17 cellular contexts compared by ENCODE assay signal in the genomic region with DNA sequence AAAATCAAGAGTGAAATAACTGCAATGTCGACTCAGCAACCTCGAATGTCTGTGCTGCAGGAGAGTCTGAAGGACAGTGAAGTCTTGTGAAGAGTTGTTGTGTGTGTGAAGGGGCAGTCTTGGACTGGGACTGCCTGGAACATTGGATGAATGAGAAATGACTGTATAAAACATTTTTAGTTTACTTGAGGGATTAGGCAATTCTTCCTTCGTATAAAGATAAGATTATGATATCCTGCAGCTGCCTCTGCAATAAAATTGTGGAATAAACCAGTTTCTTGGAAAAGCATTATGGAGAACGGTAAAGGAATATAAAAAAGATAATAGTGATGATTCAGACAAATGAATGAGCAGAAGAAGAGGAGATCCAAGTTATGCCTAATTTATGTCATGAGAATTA. TPM values are rescaled to one million over a fixed set of nuclear protein-coding genes. Genes with fewer than 3 reads are reported as not detected.
DNase-seq lines count a peak whose midpoint lies in the region; ATAC-seq and TF ChIP-seq lines count a peak whose summit lies in the region.
"Had no signal": no experiment of that assay in that cellular context is flagged by ENCODE, and none has a peak within 500 bp of the region (broad histone marks: within the 10 kb centered on the region; RNA-seq: fewer than 3 reads in every experiment).

No MANE protein-coding gene starts in this region.

- TF ChIP-seq POLR2A in adrenal gland (IDR thresholded peaks at IDR 0.05) = no peak
- no peak for TF ChIP-seq POLR2A in heart left ventricle (IDR thresholded peaks at IDR 0.05)

- H3K27me3 Mint-ChIP-seq in osteocyte (ENCODE audit: unreplicated experiment) (no peaks in the 10 kb centered on the region), CD14-positive monocyte (ENCODE audit: low read depth in 3 of 3) (peaks cover 0 to 2% (median 0%) of the 10 kb centered on the region in 3 donors), H9 (ENCODE audit: low read depth) (no peaks in the 10 kb centered on the region)
- H3K27me3 Mint-ChIP-seq in T-helper 2 cell treated with Interferon-gamma antibody and Interleukin-4, amounts not matched to agents 5 μg/mL and 100 μg/mL, for 36 hours (ENCODE audit: low read depth) = no peaks in the 10 kb centered on the region
- H3K27me3 Mint-ChIP-seq: activated CD4-positive, alpha-beta memory T cell treated with anti-CD3 and anti-CD28 coated beads for 36 hours had no signal

- H2BK5ac ChIP-seq in H9 (ENCODE audit: insufficient read length, low read length) = no peak overlapping the region

- ATAC-seq in heart left ventricle = peak; percentile 57 to 81 (median 75)

- no peak overlapping the region for H3K56ac ChIP-seq in H9 (ENCODE audit: insufficient read length, low read depth, low read length)

- no peak overlapping the region for H3K4me3 ChIP-seq in AG09309 (ENCODE audit: control insufficient read depth, low read depth, low read length)
- no peak overlapping the region for H3K4me3 ChIP-seq in adrenal gland
- no peak overlapping the region for H3K4me3 ChIP-seq in heart left ventricle
- H3K4me3 ChIP-seq: ascending aorta, prostate gland, suprapubic skin had no signal

- H3K36me3 ChIP-seq in adrenal gland (replicated peaks in 1 of 2) = no peaks in the 10 kb centered on the region
- peaks cover 0 to 30% (median 0%) of the 10 kb centered on the region in 9 donors for H3K36me3 ChIP-seq in heart left ventricle
- H3K36me3 ChIP-seq: ascending aorta, prostate gland, suprapubic skin had no signal

- no peak overlapping the region for H3T11ph ChIP-seq in H9 (ENCODE audit: low read length)

- H4K8ac ChIP-seq in H9 (replicated peaks; ENCODE audit: insufficient read length, low read depth, low read length) = no peak overlapping the region

- no peak overlapping the region for H3K14ac ChIP-seq in H9 (ENCODE audit: insufficient read depth, low read length)

- H3K4me1 Mint-ChIP-seq in osteocyte (ENCODE audit: unreplicated experiment) = peaks cover 71% of the 10 kb centered on the region
- no peaks in the 10 kb centered on the region for H3K4me1 Mint-ChIP-seq in CD14-positive monocyte
- H3K4me1 Mint-ChIP-seq in H9 = no peaks in the 10 kb centered on the region
- no peaks in the 10 kb centered on the region for H3K4me1 Mint-ChIP-seq in T-helper 2 cell treated with Interferon-gamma antibody and Interleukin-4, amounts not matched to agents 5 μg/mL and 100 μg/mL, for 36 hours (ENCODE audit: low read depth)

- H4K20me1 ChIP-seq in H9 (ENCODE audit: control insufficient read depth, insufficient read depth, insufficient read length) = no peaks in the 10 kb centered on the region

- H3K27ac Mint-ChIP-seq in osteocyte (ENCODE audit: unreplicated experiment) = peak overlapping the region; percentile 95
- H3K27ac Mint-ChIP-seq in CD14-positive monocyte = no peak overlapping the region
- H3K27ac Mint-ChIP-seq in H9 = no peak overlapping the region
- no peak overlapping the region for H3K27ac Mint-ChIP-seq in T-helper 2 cell treated with Interferon-gamma antibody and Interleukin-4, amounts not matched to agents 5 μg/mL and 100 μg/mL, for 36 hours
- H3K27ac Mint-ChIP-seq: activated CD4-positive, alpha-beta memory T cell treated with anti-CD3 and anti-CD28 coated beads for 36 hours had no signal

- H3K4me1 ChIP-seq in adrenal gland (replicated peaks in 1 of 2) (peaks cover 0 to 7% of the 10 kb centered on the region in 2 donors), heart left ventricle (peaks cover 0 to 47% (median 11%) of the 10 kb centered on the region in 12 donors), H9 (ENCODE audit: insufficient read depth, low read length) (no peaks in the 10 kb centered on the region)
- H3K4me1 ChIP-seq: prostate gland had no signal

- H3K36me3 Mint-ChIP-seq in osteocyte (ENCODE audit: unreplicated experiment) = peaks cover 29% of the 10 kb centered on the region
- no peaks in the 10 kb centered on the region for H3K36me3 Mint-ChIP-seq in CD14-positive monocyte
- no peaks in the 10 kb centered on the region for H3K36me3 Mint-ChIP-seq in H9 (ENCODE audit: insufficient read depth in 1 of 3, low read depth in 3 of 3)
- H3K36me3 Mint-ChIP-seq in T-helper 2 cell treated with Interferon-gamma antibody and Interleukin-4, amounts not matched to agents 5 μg/mL and 100 μg/mL, for 36 hours (ENCODE audit: low read depth) = no peaks in the 10 kb centered on the region
- H3K36me3 Mint-ChIP-seq: activated CD4-positive, alpha-beta memory T cell treated with anti-CD3 and anti-CD28 coated beads for 36 hours had no signal

- H3K4ac ChIP-seq in H9 (ENCODE audit: low read depth, low read length) = no peak overlapping the region

- H3K9me3 Mint-ChIP-seq in osteocyte (ENCODE audit: unreplicated experiment) (no peaks in the 10 kb centered on the region), CD14-positive monocyte (peaks cover 0 to 5% (median 0%) of the 10 kb centered on the region in 7 donors), H9 (no peaks in the 10 kb centered on the region)
- no peaks in the 10 kb centered on the region for H3K9me3 Mint-ChIP-seq in T-helper 2 cell treated with Interferon-gamma antibody and Interleukin-4, amounts not matched to agents 5 μg/mL and 100 μg/mL, for 36 hours
- H3K9me3 Mint-ChIP-seq: activated CD4-positive, alpha-beta memory T cell treated with anti-CD3 and anti-CD28 coated beads for 36 hours had no signal

- no peak overlapping the region for H2AK5ac ChIP-seq in H9 (ENCODE audit: insufficient read length, low read length)

- DNase-seq in AG09309 (ENCODE audit: low read depth) (peak; percentile 87), adrenal gland (peak in 4 of 7 donors; percentile 13 to 43 (median 19)), heart left ventricle (peak in 4 of 5 donors; percentile 22 to 31 (median 25)), osteocyte (ENCODE audit: extremely low spot score, unreplicated experiment) (no peak), DMS79 treated with DMSO at 0.1 percent for 48 hours (lab: John Stamatoyannopoulos, UW) (no peak), CD14-positive monocyte (ENCODE audit: low spot score) (no peak), H9 (no peak)
- DNase-seq in T-helper 2 cell treated with Interferon-gamma antibody and Interleukin-4, amounts not matched to agents 5 μg/mL and 100 μg/mL, for 36 hours (ENCODE audit: low spot score) = no peak
- DNase-seq: activated CD4-positive, alpha-beta memory T cell treated with anti-CD3 and anti-CD28 coated beads for 36 hours; Caco-2; GDM1; kidney; NCI-H446 treated with DMSO at 0.1 percent for 48 hours had no signal

- no peaks in the 10 kb centered on the region for H3K79me1 ChIP-seq in H9 (ENCODE audit: insufficient read depth, low read depth, low read length, poor library complexity, severe bottlenecking)

- no peak overlapping the region for H2AFZ ChIP-seq in H9 (ENCODE audit: low read length)

- H3K23ac ChIP-seq in H9 (ENCODE audit: insufficient read length, low read depth, low read length) = no peak overlapping the region

- no peak overlapping the region for H3K4me2 ChIP-seq in H9 (ENCODE audit: insufficient read depth, insufficient read length, low read length)

- no peak overlapping the region for H2BK12ac ChIP-seq in H9 (ENCODE audit: insufficient read length, low read depth, low read length)

- H3K9me3 ChIP-seq in adrenal gland (replicated peaks in 1 of 3) (no peaks in the 10 kb centered on the region), heart left ventricle (no peaks in the 10 kb centered on the region), H9 (ENCODE audit: control insufficient read depth, low read depth, low read length) (no peaks in the 10 kb centered on the region)
- H3K9me3 ChIP-seq: ascending aorta, Caco-2, prostate gland, suprapubic skin had no signal

- no peaks in the 10 kb centered on the region for H3K27me3 ChIP-seq in adrenal gland
- no peaks in the 10 kb centered on the region for H3K27me3 ChIP-seq in heart left ventricle
- no peaks in the 10 kb centered on the region for H3K27me3 ChIP-seq in H9 (ENCODE audit: insufficient read depth, low read length)
- H3K27me3 ChIP-seq: ascending aorta, suprapubic skin had no signal

- H3K18ac ChIP-seq in H9 (ENCODE audit: insufficient read length, low read depth, low read length) = no peak overlapping the region

- H3K9ac ChIP-seq in H9 (ENCODE audit: extremely low read depth, insufficient read length, low read length) = no peak overlapping the region

- whole genome bisulfite sequencing in adrenal gland, 4 donors = 25 to 36% (median 30%) methylated on average over 4 of the region's 4 CpGs
- WGBS in heart left ventricle, 4 donors = 50 to 67% (median 52%) methylated on average over 4 of the region's 4 CpGs
- no CpG with 5 or more reads among the region's 4 CpGs for WGBS in H9 (ENCODE audit: extremely low coverage, insufficient read length, low lambda C conversion rate)

- H3K27ac ChIP-seq in adrenal gland (peak overlapping the region in 3 of 5 donors; percentile 8 to 39 (median 37)), heart left ventricle (peak overlapping the region in 7 of 12 donors; percentile 39 to 86 (median 72)), H9 (ENCODE audit: insufficient read length, low read depth, low read length) (no peak overlapping the region)
- H3K27ac ChIP-seq: prostate gland had no signal

- no peak overlapping the region for H4K91ac ChIP-seq in H9 (ENCODE audit: insufficient read length, low read depth, low read length)

- H4K5ac ChIP-seq in H9 (ENCODE audit: insufficient read length, low read depth, low read length) = no peak overlapping the region

- intact Hi-C loops in adrenal gland (cut with DNase I) (no loop called here), heart left ventricle (cut with DNase I) (no loop called here), CD14-positive monocyte (cut with micrococcal nuclease) (no loop called here)

- H3K79me2 ChIP-seq in H9 (ENCODE audit: insufficient read depth, low read length) = no peaks in the 10 kb centered on the region

- TF ChIP-seq CTCF in AG09309 (IDR thresholded peaks at IDR 0.05; ENCODE audit: control insufficient read depth, insufficient read depth, low read depth, low read length, missing control alignments) = no peak
- no peak for TF ChIP-seq CTCF in adrenal gland (IDR thresholded peaks at IDR 0.05)
- no peak for TF ChIP-seq CTCF in heart left ventricle (IDR thresholded peaks at IDR 0.05)
- TF ChIP-seq CTCF in osteocyte (IDR thresholded peaks at IDR 0.05) = no peak
- TF ChIP-seq CTCF in CD14-positive monocyte (IDR thresholded peaks at IDR 0.05) = no peak
- TF ChIP-seq CTCF in H9 (conservative IDR thresholded peaks at IDR 0.05) = no peak

- H2BK15ac ChIP-seq in H9 (ENCODE audit: low read depth, low read length) = no peak overlapping the region

- H3K4me3 Mint-ChIP-seq in osteocyte (ENCODE audit: unreplicated experiment) = no peak overlapping the region
- H3K4me3 Mint-ChIP-seq in CD14-positive monocyte = no peak overlapping the region
- no peak overlapping the region for H3K4me3 Mint-ChIP-seq in H9
- no peak overlapping the region for H3K4me3 Mint-ChIP-seq in T-helper 2 cell treated with Interferon-gamma antibody and Interleukin-4, amounts not matched to agents 5 μg/mL and 100 μg/mL, for 36 hours
- H3K4me3 Mint-ChIP-seq: activated CD4-positive, alpha-beta memory T cell treated with anti-CD3 and anti-CD28 coated beads for 36 hours had no signal

- no peak overlapping the region for H2BK120ac ChIP-seq in H9 (ENCODE audit: low read depth, low read length, poor library complexity, severe bottlenecking)

- no peak overlapping the region for H2BK20ac ChIP-seq in H9 (ENCODE audit: low read depth, low read length, poor library complexity, severe bottlenecking)

- no peaks in the 10 kb centered on the region for H3K23me2 ChIP-seq in H9 (ENCODE audit: insufficient read length, low read depth, low read length, poor library complexity, severe bottlenecking)

RNA-seq across cellular contexts. Expression of gene LUM, which starts 30.9 kb away (rescaled TPM):
- total RNA-seq in adrenal gland = 1,000 to 10,000 TPM in 1 of 8 donors, 100 to 1,000 TPM in 7; 196 to 1,150 (median 404) TPM
- polyA plus RNA-seq in adrenal gland = 100 to 1,000 TPM; 114 to 448 (median 333) TPM
- 100 to 1,000 TPM in 5 of 9 donors, 10 to 100 TPM in 4; 25.3 to 249 (median 102) TPM for total RNA-seq in heart left ventricle
- polyA plus RNA-seq in heart left ventricle = 10 to 100 TPM; 21.8 to 36.4 TPM
- 473 and 481 TPM in 2 replicates for total RNA-seq in osteocyte
- polyA plus RNA-seq in CD14-positive monocyte = not detected
- not detected in 2 replicates for total RNA-seq in H9 (2021)
- total RNA-seq: A673; activated CD4-positive, alpha-beta memory T cell treated with anti-CD3 and anti-CD28 coated beads for 36 hours had no signal

RNA-seq across cellular contexts. Expression of gene DCN, which starts 40.4 kb away (rescaled TPM):
- 1,000 to 10,000 TPM in 5 of 8 donors, 100 to 1,000 TPM in 3; 609 to 2,358 (median 1,256) TPM for total RNA-seq in adrenal gland
- 100 to 1,000 TPM; 491 to 572 (median 508) TPM for polyA plus RNA-seq in adrenal gland
- 1,000 to 10,000 TPM in 3 of 9 donors, 100 to 1,000 TPM in 6; 347 to 1,187 (median 598) TPM for total RNA-seq in heart left ventricle
- 100 to 1,000 TPM; 238 to 397 TPM for polyA plus RNA-seq in heart left ventricle
- total RNA-seq in osteocyte = 2,230 and 2,247 TPM in 2 replicates
- not detected for polyA plus RNA-seq in CD14-positive monocyte
- not detected in 2 replicates for total RNA-seq in H9 (2021)
- total RNA-seq: activated CD4-positive, alpha-beta memory T cell treated with anti-CD3 and anti-CD28 coated beads for 36 hours had no signal

Comparison
In these comparisons a context has a peak if more than half of its experiments do, and no peak if none do; other contexts are left out.
1. DNase-seq: peak in AG09309 (single experiment), adrenal gland (4 of 7) and heart left ventricle (4 of 5); none in osteocyte (single experiment), DMS79 treated with DMSO at 0.1 percent for 48 hours (single experiment), CD14-positive monocyte (single experiment), H9 (single experiment) and T-helper 2 cell treated with Interferon-gamma antibody and Interleukin-4, amounts not matched to agents 5 μg/mL and 100 μg/mL, for 36 hours (single experiment).
2. RNA of gene LUM, which starts 30.9 kb away (total RNA-seq): 473 to 481 TPM in osteocyte, 196 to 1,150 TPM in adrenal gland and 25.3 to 249 TPM in heart left ventricle; not detected in H9; every median in the first group is over 10 times any median in the second.
3. RNA of gene DCN, which starts 40.4 kb away (total RNA-seq): 2,230 to 2,247 TPM in osteocyte, 609 to 2,358 TPM in adrenal gland and 347 to 1,187 TPM in heart left ventricle; not detected in H9; every median in the first group is over 100 times any median in the second.